ENCODE assay signal across 9 cellular contexts in genomic region chr10:121668336-121669009, GRCh38.
A peak's percentile ranks its signal among the peaks of the same experiment; 100 is the strongest.
DNase-seq lines count a peak whose midpoint lies in the region; ATAC-seq, FAIRE-seq and TF ChIP-seq lines count a peak whose summit lies in the region.
"Had no signal": no experiment of that assay in that cellular context is flagged by ENCODE, and none has a peak within 500 bp of the region (broad histone marks: within the 10 kb centered on the region; RNA-seq: fewer than 3 reads in every experiment).

No MANE protein-coding gene starts in this region.

- no peaks in the 10 kb centered on the region for H3K36me3 Mint-ChIP-seq in astrocyte (ENCODE audit: low read depth, unreplicated experiment)
- H3K36me3 Mint-ChIP-seq in CD8-positive, alpha-beta T cell = no peaks in the 10 kb centered on the region

- H3K9me3 ChIP-seq in astrocyte (ENCODE audit: insufficient read depth, low read depth, low read length) = no peaks in the 10 kb centered on the region
- H3K9me3 ChIP-seq in iPS-15b (ENCODE audit: control insufficient read depth, insufficient read depth, low read length) = no peaks in the 10 kb centered on the region
- no peaks in the 10 kb centered on the region for H3K9me3 ChIP-seq in CD8-positive, alpha-beta T cell (ENCODE audit: low read length)

- H3K4me2 ChIP-seq in astrocyte (ENCODE audit: low read length) = peak overlapping the region; percentile 60

- peak overlapping the region; percentile 17 for H3K4me3 Mint-ChIP-seq in astrocyte (ENCODE audit: unreplicated experiment)
- H3K4me3 Mint-ChIP-seq in CD8-positive, alpha-beta T cell = no peak overlapping the region

- DNase-seq in HK-2 (ENCODE audit: unreplicated experiment) (peak; percentile 15), astrocyte (ENCODE audit: low read depth) (peak; percentile 43), NCI-H1694 treated with DMSO at 0.1 percent for 48 hours (lab: John Stamatoyannopoulos, UW) (no peak)
- no peak for DNase-seq in CD8-positive, alpha-beta T cell
- DNase-seq in effector CD8-positive, alpha-beta T cell (lab: John Stamatoyannopoulos, UW) = no peak
- DNase-seq: activated naive CD4-positive, alpha-beta T cell had no signal

- peak overlapping the region; percentile 81 for H3K27ac Mint-ChIP-seq in astrocyte (ENCODE audit: unreplicated experiment)
- no peak overlapping the region for H3K27ac Mint-ChIP-seq in CD8-positive, alpha-beta T cell

- H3K79me2 ChIP-seq in astrocyte (ENCODE audit: insufficient read depth, low read length) = no peaks in the 10 kb centered on the region

- H3K27me3 ChIP-seq in astrocyte (ENCODE audit: insufficient read depth, low read length) (no peaks in the 10 kb centered on the region), iPS-15b (ENCODE audit: control insufficient read depth, insufficient read depth, low read length) (no peaks in the 10 kb centered on the region)
- H3K27me3 ChIP-seq in CD8-positive, alpha-beta T cell (ENCODE audit: insufficient read depth, low read length) = no peaks in the 10 kb centered on the region

- no peak overlapping the region for H3K9ac ChIP-seq in astrocyte (ENCODE audit: low read length)
- no peak overlapping the region for H3K9ac ChIP-seq in iPS-15b (ENCODE audit: low read depth, low read length)

- POLR2A ChIA-PET in CD8-positive, alpha-beta T cell (lab: Charles Lee) = no interaction called here

- H3K4me3 ChIP-seq in astrocyte (ENCODE audit: insufficient read depth, low read depth, low read length) = no peak overlapping the region
- peak overlapping the region; percentile 10 for H3K4me3 ChIP-seq in iPS-15b (ENCODE audit: low read depth, low read length)
- H3K4me3 ChIP-seq in skin epidermis = no peak overlapping the region
- H3K4me3 ChIP-seq in CD8-positive, alpha-beta T cell (ENCODE audit: low read depth, low read length) = no peak overlapping the region

- peaks cover 10% of the 10 kb centered on the region for H3K9me3 Mint-ChIP-seq in astrocyte (ENCODE audit: unreplicated experiment)
- H3K9me3 Mint-ChIP-seq in CD8-positive, alpha-beta T cell = peaks cover 5% of the 10 kb centered on the region

- H3K4me1 ChIP-seq in astrocyte (ENCODE audit: insufficient read depth, low read length) (peaks cover 11% of the 10 kb centered on the region), iPS-15b (ENCODE audit: control insufficient read depth, insufficient read depth, low read length) (peaks cover 20% of the 10 kb centered on the region)
- H3K4me1 ChIP-seq in CD8-positive, alpha-beta T cell (ENCODE audit: insufficient read depth, low read length) = no peaks in the 10 kb centered on the region

- CTCF ChIA-PET in CD8-positive, alpha-beta T cell (lab: Charles Lee) = no interaction called here

- TF ChIP-seq CTCF in astrocyte (IDR thresholded peaks at IDR 0.05; ENCODE audit: insufficient read depth, low read depth, low read length) = no peak
- TF ChIP-seq CTCF in CD8-positive, alpha-beta T cell (IDR thresholded peaks at IDR 0.05) = no peak

- no peak overlapping the region for H3K27ac ChIP-seq in astrocyte (ENCODE audit: low read depth, low read length)
- H3K27ac ChIP-seq in skin epidermis = peak overlapping the region in 16 of 21 experiments; percentile 9 to 81 (median 52)
- H3K27ac ChIP-seq in CD8-positive, alpha-beta T cell (ENCODE audit: low read depth, low read length) = no peak overlapping the region

- peaks cover 3% of the 10 kb centered on the region for H3K27me3 Mint-ChIP-seq in astrocyte (ENCODE audit: low read depth, unreplicated experiment)
- peaks cover 9% of the 10 kb centered on the region for H3K27me3 Mint-ChIP-seq in CD8-positive, alpha-beta T cell (ENCODE audit: low read depth)

- intact Hi-C loops in CD8-positive, alpha-beta T cell (cut with DNase I, micrococcal nuclease) = no loop called here

- no peak for ATAC-seq in GM21737 (IDR thresholded peaks at IDR 0.05; ENCODE audit: unreplicated experiment)
- no peak for ATAC-seq in CD8-positive, alpha-beta T cell

- H4K20me1 ChIP-seq in astrocyte (ENCODE audit: insufficient read depth, low read length) = no peaks in the 10 kb centered on the region

- H3K36me3 ChIP-seq in astrocyte (ENCODE audit: insufficient read depth, low read length) = no peaks in the 10 kb centered on the region
- no peaks in the 10 kb centered on the region for H3K36me3 ChIP-seq in iPS-15b (ENCODE audit: control insufficient read depth, insufficient read depth, low read length)
- H3K36me3 ChIP-seq in CD8-positive, alpha-beta T cell (ENCODE audit: insufficient read depth, low read length) = no peaks in the 10 kb centered on the region

- H2AFZ ChIP-seq in astrocyte (ENCODE audit: low read depth, low read length) = no peak overlapping the region

- H3K4me1 Mint-ChIP-seq in astrocyte (ENCODE audit: low read depth, unreplicated experiment) = peaks cover 10% of the 10 kb centered on the region
- no peaks in the 10 kb centered on the region for H3K4me1 Mint-ChIP-seq in CD8-positive, alpha-beta T cell (ENCODE audit: low read depth)

- no peak for FAIRE-seq in astrocyte (lab: Jason Lieb, UNC)

Comparison
In these comparisons a context has a peak if more than half of its experiments do, and no peak if none do; other contexts are left out.
1. DNase-seq: peak in HK-2 (single experiment) and astrocyte (single experiment); none in NCI-H1694 treated with DMSO at 0.1 percent for 48 hours (single experiment), CD8-positive, alpha-beta T cell (0 of 7) and effector CD8-positive, alpha-beta T cell (single experiment).
2. H3K27ac ChIP-seq: peak in skin epidermis (16 of 21); none in astrocyte (single experiment) and CD8-positive, alpha-beta T cell (single experiment).